1 cellular context compared by ENCODE assay signal in genomic region chr18:39241534-39241933, GRCh38.
TF ChIP-seq lines count a peak whose summit lies in the region.

No MANE protein-coding gene starts in this region.

TF ChIP-seq in HepG2, 621 proteins besides CTCF, POLR2A, EP300 and RAD21 (continued from another document and continues in another):
- TF ChIP-seq ZNF367 (CRISPR knock-in tag; IDR thresholded peaks at IDR 0.05; ENCODE audit: borderline replicate concordance): no peak
- TF ChIP-seq ZNF430 (CRISPR knock-in tag; IDR thresholded peaks at IDR 0.05): no peak
- TF ChIP-seq ZNF24 (IDR thresholded peaks at IDR 0.05): no peak
- TF ChIP-seq ZNF720 (CRISPR knock-in tag; IDR thresholded peaks at IDR 0.05): no peak
- TF ChIP-seq, protein P1, sequence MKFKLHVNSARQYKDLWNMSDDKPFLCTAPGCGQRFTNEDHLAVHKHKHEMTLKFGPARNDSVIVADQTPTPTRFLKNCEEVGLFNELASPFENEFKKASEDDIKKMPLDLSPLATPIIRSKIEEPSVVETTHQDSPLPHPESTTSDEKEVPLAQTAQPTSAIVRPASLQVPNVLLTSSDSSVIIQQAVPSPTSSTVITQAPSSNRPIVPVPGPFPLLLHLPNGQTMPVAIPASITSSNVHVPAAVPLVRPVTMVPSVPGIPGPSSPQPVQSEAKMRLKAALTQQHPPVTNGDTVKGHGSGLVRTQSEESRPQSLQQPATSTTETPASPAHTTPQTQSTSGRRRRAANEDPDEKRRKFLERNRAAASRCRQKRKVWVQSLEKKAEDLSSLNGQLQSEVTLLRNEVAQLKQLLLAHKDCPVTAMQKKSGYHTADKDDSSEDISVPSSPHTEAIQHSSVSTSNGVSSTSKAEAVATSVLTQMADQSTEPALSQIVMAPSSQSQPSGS (CRISPR knock-in tag; IDR thresholded peaks at IDR 0.05): 0 out of 2 replicates have a peak, but pooled peaks have one; percentile 33
- TF ChIP-seq HNRNPL (IDR thresholded peaks at IDR 0.05; ENCODE audit: low read depth, low read length): no peak
- TF ChIP-seq ZNF281 (CRISPR knock-in tag; IDR thresholded peaks at IDR 0.05; ENCODE audit: borderline replicate concordance): peak; percentile 40; the same call in 1 of the 2 replicates
- peak; percentile 65; the same call in 1 of the 2 replicates for TF ChIP-seq NCOR1 (IDR thresholded peaks at IDR 0.05; ENCODE audit: borderline replicate concordance, low read length)
- no peak for TF ChIP-seq ZBTB2 (CRISPR knock-in tag; IDR thresholded peaks at IDR 0.05; ENCODE audit: low read depth)
- no peak for TF ChIP-seq MATR3 (CRISPR knock-in tag; IDR thresholded peaks at IDR 0.05)
- no peak for TF ChIP-seq BRD4 (CRISPR knock-in tag; IDR thresholded peaks at IDR 0.05)
- no peak for TF ChIP-seq SP1 (IDR thresholded peaks at IDR 0.05)
- no peak for TF ChIP-seq SP1 (CRISPR knock-in tag; IDR thresholded peaks at IDR 0.05)
- TF ChIP-seq ZNF605 (CRISPR knock-in tag; IDR thresholded peaks at IDR 0.05): no peak
- no peak for TF ChIP-seq NFAT5 (CRISPR knock-in tag; IDR thresholded peaks at IDR 0.05)
- TF ChIP-seq SALL2 (CRISPR knock-in tag; IDR thresholded peaks at IDR 0.05): no peak
- no peak for TF ChIP-seq ZBTB49 (CRISPR knock-in tag; IDR thresholded peaks at IDR 0.05; ENCODE audit: borderline replicate concordance)
- no peak for TF ChIP-seq HDAC1 (CRISPR knock-in tag; IDR thresholded peaks at IDR 0.05)
- TF ChIP-seq SOX5 (CRISPR knock-in tag; IDR thresholded peaks at IDR 0.05; ENCODE audit: borderline replicate concordance): peak; percentile 97
- TF ChIP-seq ZBTB8A (CRISPR knock-in tag; IDR thresholded peaks at IDR 0.05; ENCODE audit: borderline replicate concordance, low read depth): no peak
- TF ChIP-seq ZNF687 (CRISPR knock-in tag; IDR thresholded peaks at IDR 0.05): no peak
- TF ChIP-seq MXD3 (CRISPR knock-in tag; IDR thresholded peaks at IDR 0.05): no peak
- TF ChIP-seq ONECUT2 (CRISPR knock-in tag; IDR thresholded peaks at IDR 0.05): no peak
- TF ChIP-seq, protein P2, sequence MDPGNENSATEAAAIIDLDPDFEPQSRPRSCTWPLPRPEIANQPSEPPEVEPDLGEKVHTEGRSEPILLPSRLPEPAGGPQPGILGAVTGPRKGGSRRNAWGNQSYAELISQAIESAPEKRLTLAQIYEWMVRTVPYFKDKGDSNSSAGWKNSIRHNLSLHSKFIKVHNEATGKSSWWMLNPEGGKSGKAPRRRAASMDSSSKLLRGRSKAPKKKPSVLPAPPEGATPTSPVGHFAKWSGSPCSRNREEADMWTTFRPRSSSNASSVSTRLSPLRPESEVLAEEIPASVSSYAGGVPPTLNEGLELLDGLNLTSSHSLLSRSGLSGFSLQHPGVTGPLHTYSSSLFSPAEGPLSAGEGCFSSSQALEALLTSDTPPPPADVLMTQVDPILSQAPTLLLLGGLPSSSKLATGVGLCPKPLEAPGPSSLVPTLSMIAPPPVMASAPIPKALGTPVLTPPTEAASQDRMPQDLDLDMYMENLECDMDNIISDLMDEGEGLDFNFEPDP (CRISPR knock-in tag; conservative IDR thresholded peaks at IDR 0.05): no peak
- peak; percentile 82 for TF ChIP-seq HHEX (CRISPR knock-in tag; IDR thresholded peaks at IDR 0.05)
- TF ChIP-seq, protein P3, sequence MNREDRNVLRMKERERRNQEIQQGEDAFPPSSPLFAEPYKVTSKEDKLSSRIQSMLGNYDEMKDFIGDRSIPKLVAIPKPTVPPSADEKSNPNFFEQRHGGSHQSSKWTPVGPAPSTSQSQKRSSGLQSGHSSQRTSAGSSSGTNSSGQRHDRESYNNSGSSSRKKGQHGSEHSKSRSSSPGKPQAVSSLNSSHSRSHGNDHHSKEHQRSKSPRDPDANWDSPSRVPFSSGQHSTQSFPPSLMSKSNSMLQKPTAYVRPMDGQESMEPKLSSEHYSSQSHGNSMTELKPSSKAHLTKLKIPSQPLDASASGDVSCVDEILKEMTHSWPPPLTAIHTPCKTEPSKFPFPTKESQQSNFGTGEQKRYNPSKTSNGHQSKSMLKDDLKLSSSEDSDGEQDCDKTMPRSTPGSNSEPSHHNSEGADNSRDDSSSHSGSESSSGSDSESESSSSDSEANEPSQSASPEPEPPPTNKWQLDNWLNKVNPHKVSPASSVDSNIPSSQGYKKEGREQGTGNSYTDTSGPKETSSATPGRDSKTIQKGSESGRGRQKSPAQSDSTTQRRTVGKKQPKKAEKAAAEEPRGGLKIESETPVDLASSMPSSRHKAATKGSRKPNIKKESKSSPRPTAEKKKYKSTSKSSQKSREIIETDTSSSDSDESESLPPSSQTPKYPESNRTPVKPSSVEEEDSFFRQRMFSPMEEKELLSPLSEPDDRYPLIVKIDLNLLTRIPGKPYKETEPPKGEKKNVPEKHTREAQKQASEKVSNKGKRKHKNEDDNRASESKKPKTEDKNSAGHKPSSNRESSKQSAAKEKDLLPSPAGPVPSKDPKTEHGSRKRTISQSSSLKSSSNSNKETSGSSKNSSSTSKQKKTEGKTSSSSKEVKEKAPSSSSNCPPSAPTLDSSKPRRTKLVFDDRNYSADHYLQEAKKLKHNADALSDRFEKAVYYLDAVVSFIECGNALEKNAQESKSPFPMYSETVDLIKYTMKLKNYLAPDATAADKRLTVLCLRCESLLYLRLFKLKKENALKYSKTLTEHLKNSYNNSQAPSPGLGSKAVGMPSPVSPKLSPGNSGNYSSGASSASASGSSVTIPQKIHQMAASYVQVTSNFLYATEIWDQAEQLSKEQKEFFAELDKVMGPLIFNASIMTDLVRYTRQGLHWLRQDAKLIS (CRISPR knock-in tag; IDR thresholded peaks at IDR 0.05): no peak
- no peak for TF ChIP-seq ZIK1 (CRISPR knock-in tag; IDR thresholded peaks at IDR 0.05; ENCODE audit: borderline replicate concordance, low read depth)
- TF ChIP-seq, protein P4, sequence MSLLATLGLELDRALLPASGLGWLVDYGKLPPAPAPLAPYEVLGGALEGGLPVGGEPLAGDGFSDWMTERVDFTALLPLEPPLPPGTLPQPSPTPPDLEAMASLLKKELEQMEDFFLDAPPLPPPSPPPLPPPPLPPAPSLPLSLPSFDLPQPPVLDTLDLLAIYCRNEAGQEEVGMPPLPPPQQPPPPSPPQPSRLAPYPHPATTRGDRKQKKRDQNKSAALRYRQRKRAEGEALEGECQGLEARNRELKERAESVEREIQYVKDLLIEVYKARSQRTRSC (CRISPR knock-in tag; IDR thresholded peaks at IDR 0.05; ENCODE audit: low read depth): no peak
- TF ChIP-seq SRSF1 (optimal IDR thresholded peaks at IDR 0.05; ENCODE audit: low read depth, low read length): no peak
- TF ChIP-seq NRL (CRISPR knock-in tag; IDR thresholded peaks at IDR 0.05; ENCODE audit: borderline replicate concordance): no peak
- TF ChIP-seq ATF1 (CRISPR knock-in tag; IDR thresholded peaks at IDR 0.05): no peak
- no peak for TF ChIP-seq GFI1 (CRISPR knock-in tag; IDR thresholded peaks at IDR 0.05; ENCODE audit: borderline replicate concordance)
- TF ChIP-seq ARNTL (CRISPR knock-in tag; IDR thresholded peaks at IDR 0.05): no peak
